29 cellular contexts compared by ENCODE assay signal in the genomic region with DNA sequence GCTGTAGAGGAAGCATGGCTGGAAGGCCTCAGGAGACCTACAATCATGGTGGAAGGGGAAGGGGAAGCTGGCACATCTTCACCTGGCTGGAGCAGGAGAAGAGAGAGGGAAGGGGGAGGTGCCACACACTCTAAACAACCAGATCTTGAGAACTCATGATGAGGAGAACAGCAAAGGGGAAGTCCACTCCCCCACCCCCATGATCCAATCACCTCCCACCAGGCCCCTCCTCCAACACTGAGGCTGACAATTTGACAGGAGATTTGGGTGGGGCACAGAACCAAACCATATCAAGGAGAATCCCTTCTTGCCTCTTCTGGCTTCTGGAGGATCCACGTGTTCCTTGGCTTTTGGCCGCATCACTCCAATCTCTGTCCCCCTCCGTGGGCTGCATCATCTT.
"Had no signal": no experiment of that assay in that cellular context is flagged by ENCODE, and none has a peak within 500 bp of the region (broad histone marks: within the 10 kb centered on the region; RNA-seq: fewer than 3 reads in every experiment).

No MANE protein-coding gene starts in this region.

- H3K27ac ChIP-seq: breast epithelium, pancreas, right atrium auricular region, tibial nerve, WERI-Rb-1 had no signal

- H3K36me3 ChIP-seq: breast epithelium, pancreas, right atrium auricular region, tibial nerve, WERI-Rb-1 had no signal

- DNase-seq: activated CD4-positive, alpha-beta memory T cell treated with anti-CD3 and anti-CD28 coated beads for 36 hours; activated CD4-positive, alpha-beta T cell treated with anti-CD3 and anti-CD28 coated beads, Interleukin-2, amount 10 ng/mL, durations not matched to agents 24 days and 14 days; activated CD4-positive, CD25-positive, alpha-beta regulatory T cell treated with anti-CD3 and anti-CD28 coated beads, Interleukin-2, amount 50 U/mL, for 72 hours; activated CD8-positive, alpha-beta memory T cell treated with anti-CD3 and anti-CD28 coated beads, Interleukin-2, amount 50 U/mL, for 4 hours; activated gamma-delta T cell treated with Interleukin-2 at 50 U/mL for 16 hours; activated naive CD4-positive, alpha-beta T cell treated with anti-CD3 and anti-CD28 coated beads, Interleukin-2, amount 50 U/mL, for 16 hours; activated T-cell treated with anti-CD3 and anti-CD28 coated beads, Interleukin-2, amount 50 U/mL, for 1 hour; amygdala; central memory CD4-positive, alpha-beta T cell; foreskin fibroblast; head of caudate nucleus; hippocampal formation; kidney; left colon; midbrain; naive thymus-derived CD4-positive, alpha-beta T cell; nucleus accumbens; pancreas; psoas muscle; stimulated activated CD4-positive, alpha-beta T cell treated with anti-CD3 and anti-CD28 coated beads, Interleukin-15, amount 100 ng/mL, for 24 hours; stimulated activated CD4-positive, alpha-beta T cell treated with anti-CD3 and anti-CD28 coated beads, Interleukin-2, amount 100 ng/mL, for 24 hours; stimulated activated naive CD4-positive, alpha-beta T cell; T-helper 2 cell; WERI-Rb-1 had no signal

- H3K9me3 ChIP-seq: breast epithelium, pancreas, psoas muscle, right atrium auricular region, tibial nerve had no signal

- H3K9me3 Mint-ChIP-seq: activated CD4-positive, alpha-beta memory T cell treated with anti-CD3 and anti-CD28 coated beads for 36 hours; activated CD4-positive, alpha-beta T cell treated with anti-CD3 and anti-CD28 coated beads, Interleukin-2, amount 10 ng/mL, durations not matched to agents 24 days and 14 days; activated T-helper 1 cell treated with anti-CD3 and anti-CD28 coated beads, Interleukin-12 subunit alpha, Interleukin-12 subunit beta, Interleukin-2, Interleukin-4 antibody, amounts not matched to agents 30 ng/mL and 10 ng/mL and 1 ng/mL, durations not matched to agents 14 hours and 24 hours and 36 hours; naive thymus-derived CD4-positive, alpha-beta T cell had no signal

- ATAC-seq: left colon; naive thymus-derived CD4-positive, alpha-beta T cell; pancreas; psoas muscle had no signal

- H3K27me3 ChIP-seq: breast epithelium, pancreas, right atrium auricular region, tibial nerve had no signal

- H3K27ac Mint-ChIP-seq: activated CD4-positive, alpha-beta memory T cell treated with anti-CD3 and anti-CD28 coated beads for 36 hours; activated CD4-positive, alpha-beta T cell treated with anti-CD3 and anti-CD28 coated beads, Interleukin-2, amount 10 ng/mL, durations not matched to agents 24 days and 14 days; activated T-helper 1 cell treated with anti-CD3 and anti-CD28 coated beads, Interleukin-12 subunit alpha, Interleukin-12 subunit beta, Interleukin-2, Interleukin-4 antibody, amounts not matched to agents 30 ng/mL and 10 ng/mL and 1 ng/mL, durations not matched to agents 14 hours and 24 hours and 36 hours; naive thymus-derived CD4-positive, alpha-beta T cell had no signal

- H3K4me1 Mint-ChIP-seq: activated CD4-positive, alpha-beta T cell treated with anti-CD3 and anti-CD28 coated beads, Interleukin-2, amount 10 ng/mL, durations not matched to agents 24 days and 14 days had no signal

- H3K4me3 ChIP-seq: breast epithelium, pancreas, psoas muscle, right atrium auricular region, tibial nerve had no signal

- FAIRE-seq: endothelial cell of umbilical vein, kidney, pancreas had no signal

- H3K4me1 ChIP-seq: breast epithelium, right atrium auricular region, tibial nerve had no signal

- H3K36me3 Mint-ChIP-seq: activated CD4-positive, alpha-beta memory T cell treated with anti-CD3 and anti-CD28 coated beads for 36 hours; naive thymus-derived CD4-positive, alpha-beta T cell had no signal

- H3K4me3 Mint-ChIP-seq: activated CD4-positive, alpha-beta memory T cell treated with anti-CD3 and anti-CD28 coated beads for 36 hours; activated CD4-positive, alpha-beta T cell treated with anti-CD3 and anti-CD28 coated beads, Interleukin-2, amount 10 ng/mL, durations not matched to agents 24 days and 14 days; activated T-helper 1 cell treated with anti-CD3 and anti-CD28 coated beads, Interleukin-12 subunit alpha, Interleukin-12 subunit beta, Interleukin-2, Interleukin-4 antibody, amounts not matched to agents 30 ng/mL and 10 ng/mL and 1 ng/mL, durations not matched to agents 14 hours and 24 hours and 36 hours; naive thymus-derived CD4-positive, alpha-beta T cell had no signal
